ENCODE assay signal across 14 cellular contexts in genomic region chr17:5667871-5668270, GRCh38.
DNase-seq lines count a peak whose midpoint lies in the region; ATAC-seq, FAIRE-seq and TF ChIP-seq lines count a peak whose summit lies in the region.
"Had no signal": no experiment of that assay in that cellular context is flagged by ENCODE, and none has a peak within 500 bp of the region (broad histone marks: within the 10 kb centered on the region; RNA-seq: fewer than 3 reads in every experiment).

No MANE protein-coding gene starts in this region.

- TF ChIP-seq CTCF in AG09309 (IDR thresholded peaks at IDR 0.05; ENCODE audit: control insufficient read depth, insufficient read depth, low read depth, low read length, missing control alignments) (peak; percentile 5), GM12875 (IDR thresholded peaks at IDR 0.05; ENCODE audit: borderline replicate concordance, insufficient read depth, low read depth, low read length) (peak; percentile 34; the same call in 1 of the 2 replicates), epithelial cell of proximal tubule (conservative IDR thresholded peaks at IDR 0.05; ENCODE audit: low read depth, low read length) (peak; percentile 46), natural killer cell (IDR thresholded peaks at IDR 0.05) (no peak)

- ATAC-seq in Right ventricle myocardium superior (ENCODE audit: poor library complexity) (no peak), natural killer cell (no peak)
- ATAC-seq: left cardiac atrium had no signal

- H3K27me3 Mint-ChIP-seq in natural killer cell (ENCODE audit: low read depth in 2 of 2): peaks cover 10 to 31% of the 10 kb centered on the region in 2 donors

- H3K4me3 Mint-ChIP-seq in natural killer cell: no peak overlapping the region
- H3K4me3 Mint-ChIP-seq: activated CD4-positive, alpha-beta T cell treated with anti-CD3 and anti-CD28 coated beads, Interleukin-2, amount 10 ng/mL, durations not matched to agents 7 days and 5 days had no signal

- DNase-seq in AG09309 (ENCODE audit: low read depth): no peak
- DNase-seq in NCI-H526 treated with DMSO at 0.1 percent for 48 hours (lab: John Stamatoyannopoulos, UW): peak; percentile 2
- no peak for DNase-seq in epithelial cell of proximal tubule (ENCODE audit: low read depth)
- no peak for DNase-seq in Right ventricle myocardium superior
- no peak for DNase-seq in urothelium cell line (ENCODE audit: low spot score)
- DNase-seq in activated naive CD4-positive, alpha-beta T cell treated with Interleukin-2 at 50 U/mL for 16 hours: no peak
- DNase-seq in natural killer cell: no peak
- DNase-seq: activated CD4-positive, alpha-beta T cell treated with anti-CD3 and anti-CD28 coated beads, Interleukin-2, amount 10 ng/mL, durations not matched to agents 7 days and 5 days; activated gamma-delta T cell treated with Interleukin-2 at 50 U/mL for 16 hours; CD4-positive, alpha-beta memory T cell; left cardiac atrium; NCI-H446 treated with DMSO at 0.1 percent for 48 hours; stimulated activated CD4-positive, alpha-beta T cell treated with anti-CD3 and anti-CD28 coated beads, Interleukin-12 subunit alpha, Interleukin-12 subunit beta, amount 100 ng/mL, for 4 hours had no signal

- no peaks in the 10 kb centered on the region for H3K9me3 Mint-ChIP-seq in natural killer cell
- H3K9me3 Mint-ChIP-seq: activated CD4-positive, alpha-beta T cell treated with anti-CD3 and anti-CD28 coated beads, Interleukin-2, amount 10 ng/mL, durations not matched to agents 7 days and 5 days; CD4-positive, alpha-beta memory T cell had no signal

- H3K4me1 Mint-ChIP-seq in natural killer cell: no peaks in the 10 kb centered on the region
- H3K4me1 Mint-ChIP-seq: activated CD4-positive, alpha-beta T cell treated with anti-CD3 and anti-CD28 coated beads, Interleukin-2, amount 10 ng/mL, durations not matched to agents 7 days and 5 days; CD4-positive, alpha-beta memory T cell had no signal

- FAIRE-seq in urothelium cell line (lab: Jason Lieb, UNC): no peak

- H3K36me3 Mint-ChIP-seq in natural killer cell: no peaks in the 10 kb centered on the region
- H3K36me3 Mint-ChIP-seq: CD4-positive, alpha-beta memory T cell had no signal

- intact Hi-C loops in Right ventricle myocardium superior (cut with DNase I) (no loop called here), natural killer cell (cut with micrococcal nuclease) (no loop called here)

- H3K4me3 ChIP-seq in AG09309 (ENCODE audit: control insufficient read depth, low read depth, low read length) (no peak overlapping the region), GM12875 (ENCODE audit: low read depth, low read length) (no peak overlapping the region), epithelial cell of proximal tubule (ENCODE audit: low read depth, low read length) (no peak overlapping the region)

- H3K27ac Mint-ChIP-seq in natural killer cell: no peak overlapping the region
- H3K27ac Mint-ChIP-seq: activated CD4-positive, alpha-beta T cell treated with anti-CD3 and anti-CD28 coated beads, Interleukin-2, amount 10 ng/mL, durations not matched to agents 7 days and 5 days; CD4-positive, alpha-beta memory T cell had no signal
